ENCODE assay signal across 24 cellular contexts in genomic region chr17:66477615-66478283, GRCh38.
"Had no signal": no experiment of that assay in that cellular context is flagged by ENCODE, and none has a peak within 500 bp of the region (broad histone marks: within the 10 kb centered on the region; RNA-seq: fewer than 3 reads in every experiment).

No MANE protein-coding gene starts in this region.

- H3K27me3 ChIP-seq: heart left ventricle, neural progenitor cell, neutrophil, right atrium auricular region, right lobe of liver, stomach, testis, tibial artery, uterus had no signal

- H2AFZ ChIP-seq: neural progenitor cell, parathyroid adenoma had no signal

- H3K4me2 ChIP-seq: neural progenitor cell, smooth muscle cell had no signal

- H3K9ac ChIP-seq: neural progenitor cell, parathyroid adenoma had no signal

- DNase-seq: heart left ventricle; islet precursor cell; mesendoderm; naive B cell; natural killer cell; nephron progenitor cell; occipital lobe; right lobe of liver; stimulated activated CD4-positive, alpha-beta T cell treated with anti-CD3 and anti-CD28 coated beads, Interleukin-1b, Interleukin-23, amount 100 ng/mL, for 48 hours; stimulated activated CD4-positive, alpha-beta T cell treated with anti-CD3 and anti-CD28 coated beads, Interleukin-2, amount 100 ng/mL, for 48 hours; stimulated activated CD4-positive, alpha-beta T cell treated with anti-CD3 and anti-CD28 coated beads, Interleukin-4, amount 100 ng/mL, for 4 hours; stimulated activated CD8-positive, alpha-beta memory T cell treated with anti-CD3 and anti-CD28 coated beads, Interleukin-4, amount 100 ng/mL, for 48 hours; stimulated activated naive B cell treated with anti-CD40 and anti-IgM and Interleukin-4, amounts not matched to agents 10 μg/mL and 1 μg/mL and 100 μg/mL, for 72 hours; stimulated activated naive CD8-positive, alpha-beta T cell treated with anti-CD3 and anti-CD28 coated beads, Interleukin-15, Interleukin-2, amounts not matched to agents 100 U/mL and 50 U/mL, for 24 hours; stomach; testis; tibial artery; trophoblast cell; uterus had no signal

- H3K27ac ChIP-seq: heart left ventricle, neural progenitor cell, neutrophil, parathyroid adenoma, right atrium auricular region, right lobe of liver, stomach, testis, tibial artery, uterus had no signal

- H3K4me1 ChIP-seq: heart left ventricle, parathyroid adenoma, right atrium auricular region, right lobe of liver, testis, tibial artery, uterus had no signal

- H3K9me3 ChIP-seq: heart left ventricle, neutrophil, right atrium auricular region, right lobe of liver, stomach, testis, tibial artery, uterus had no signal

- H3K36me3 ChIP-seq: heart left ventricle, neural progenitor cell, neutrophil, right atrium auricular region, right lobe of liver, stomach, tibial artery, uterus had no signal

- ATAC-seq: heart left ventricle; natural killer cell; stimulated activated naive CD8-positive, alpha-beta T cell treated with anti-CD3 and anti-CD28 coated beads, Interleukin-15, Interleukin-2, amounts not matched to agents 100 U/mL and 50 U/mL, for 24 hours had no signal

- H3K4me3 ChIP-seq: heart left ventricle, neural progenitor cell, right atrium auricular region, right lobe of liver, smooth muscle cell, stomach, testis, tibial artery, uterus had no signal
